ENCODE assay signal across 1 cellular context in genomic region chr7:143372070-143372469, GRCh38.
TF ChIP-seq lines count a peak whose summit lies in the region.

No MANE protein-coding gene starts in this region.

TF ChIP-seq in H1, 55 proteins besides CTCF, POLR2A, EP300 and RAD21:
- TF ChIP-seq SUZ12 (IDR thresholded peaks at IDR 0.05; ENCODE audit: low read length) (no peak), BACH1 (IDR thresholded peaks at IDR 0.05; ENCODE audit: low read length) (no peak), CEBPB (IDR thresholded peaks at IDR 0.05; ENCODE audit: low read depth, low read length) (no peak), GABPA (IDR thresholded peaks at IDR 0.05; ENCODE audit: borderline replicate concordance, insufficient read depth, low read length) (no peak), SIRT6 (IDR thresholded peaks at IDR 0.05; ENCODE audit: low read length) (no peak), PHF8 (conservative IDR thresholded peaks at IDR 0.05; ENCODE audit: low read depth, low read length) (no peak), CBX8 (IDR thresholded peaks at IDR 0.05; ENCODE audit: borderline replicate concordance, low read depth, low read length) (no peak), RXRA (IDR thresholded peaks at IDR 0.05; ENCODE audit: insufficient read depth, low read depth, low read length) (no peak), CTBP2 (IDR thresholded peaks at IDR 0.05; ENCODE audit: borderline replicate concordance, insufficient read depth, insufficient read length, low read length) (no peak)
TF ChIP-seq in H1: peak in this region for 0.
